17 cellular contexts compared by ENCODE assay signal in genomic region chr7:158268851-158269535, GRCh38.
DNase-seq lines count a peak whose midpoint lies in the region; ATAC-seq and TF ChIP-seq lines count a peak whose summit lies in the region.
"Had no signal": no experiment of that assay in that cellular context is flagged by ENCODE, and none has a peak within 500 bp of the region (broad histone marks: within the 10 kb centered on the region; RNA-seq: fewer than 3 reads in every experiment).

No MANE protein-coding gene starts in this region.

- H4K20me1 ChIP-seq in neural progenitor cell (ENCODE audit: low read depth), result no peaks in the 10 kb centered on the region

- H3K4me1 Mint-ChIP-seq in neural progenitor cell, result peaks cover 10% of the 10 kb centered on the region

- H3K9me3 Mint-ChIP-seq in neural progenitor cell, result peaks cover 5% of the 10 kb centered on the region

- H3K27me3 Mint-ChIP-seq in neural progenitor cell (ENCODE audit: insufficient read depth, low read depth), result peaks cover 11% of the 10 kb centered on the region

- no peak for TF ChIP-seq POLR2A in transverse colon (IDR thresholded peaks at IDR 0.05)

- no peak overlapping the region for H3K4me3 Mint-ChIP-seq in neural progenitor cell

- peak overlapping the region; percentile 55 for H3K27ac Mint-ChIP-seq in neural progenitor cell

- no peak overlapping the region for H2AFZ ChIP-seq in neural progenitor cell (replicated peaks)

- in situ Hi-C loops in transverse colon (cut with MboI; ENCODE audit: low pct_ligation_motif_present in 1 of 4, low pct_unique_long_range_greater_than_20kb in 1 of 4, low sequenced_read_pairs in 3 of 4), result no loop called here

- peaks cover 4% of the 10 kb centered on the region for H3K36me3 Mint-ChIP-seq in neural progenitor cell

- intact Hi-C loops in transverse colon (cut with DNase I; ENCODE audit: low total_unique reads), result no loop called here

- TF ChIP-seq CTCF in neural progenitor cell (IDR thresholded peaks at IDR 0.05) (no peak), transverse colon (IDR thresholded peaks at IDR 0.05) (no peak)

- no peaks in the 10 kb centered on the region for H3K4me1 ChIP-seq in neural progenitor cell
- peaks cover 0 to 34% (median 19%) of the 10 kb centered on the region in 4 donors for H3K4me1 ChIP-seq in transverse colon
- H3K4me1 ChIP-seq: HAP-1 had no signal

- no peak for TF ChIP-seq EP300 in transverse colon (IDR thresholded peaks at IDR 0.05; ENCODE audit: low read depth)

- no peaks in the 10 kb centered on the region for H3F3A ChIP-seq in neural progenitor cell (ENCODE audit: low read depth)

- no peaks in the 10 kb centered on the region for H3K9me3 ChIP-seq in neural progenitor cell (ENCODE audit: low read depth)
- no peaks in the 10 kb centered on the region for H3K9me3 ChIP-seq in transverse colon
- H3K9me3 ChIP-seq: HAP-1 had no signal

- peak; percentile 36 for DNase-seq in activated effector memory CD4-positive, alpha-beta T cell treated with anti-CD3 and anti-CD28 coated beads, Interleukin-2, amount 50 U/mL, for 16 hours
- DNase-seq in activated effector memory CD4-positive, alpha-beta T cell treated with Interleukin-2 at 50 U/mL for 16 hours, result no peak
- DNase-seq in RPMI8226, result peak; percentile 15
- DNase-seq in neural progenitor cell (ENCODE audit: low spot score), result no peak
- DNase-seq in transverse colon, result peak; percentile 75
- DNase-seq in activated CD8-positive, alpha-beta memory T cell treated with anti-CD3 and anti-CD28 coated beads for 24 hours, result no peak
- DNase-seq in HCEC 1CT, result no peak
- DNase-seq: C1 segment of cervical spinal cord, COR-L47, DMS153, Karpas-422, MM.1S, NCI-H1105, NCI-H187, NCI-H774 had no signal

- H3K79me2 ChIP-seq in neural progenitor cell (ENCODE audit: low read depth), result no peaks in the 10 kb centered on the region

- H3K4me3 ChIP-seq in neural progenitor cell (no peak overlapping the region), transverse colon (no peak overlapping the region)
- H3K4me3 ChIP-seq: HAP-1 had no signal

- H3K27me3 ChIP-seq in neural progenitor cell, result no peaks in the 10 kb centered on the region
- H3K27me3 ChIP-seq in transverse colon, result no peaks in the 10 kb centered on the region

- H3K27ac ChIP-seq in neural progenitor cell (no peak overlapping the region), transverse colon (peak overlapping the region in 3 of 4 donors; percentile 32 to 49 (median 47))

- 77% methylated on average over 26 of the region's 26 CpGs; no CpG with 5 or more reads in 1 of the 2 donors for WGBS in transverse colon (ENCODE audit: low coverage in 1 of 2), 2 donors

- H3K4me2 ChIP-seq in neural progenitor cell, result no peak overlapping the region

- no peaks in the 10 kb centered on the region for H3K36me3 ChIP-seq in neural progenitor cell
- H3K36me3 ChIP-seq in transverse colon, result no peaks in the 10 kb centered on the region
- H3K36me3 ChIP-seq: HAP-1 had no signal

- ATAC-seq in GM18868 (IDR thresholded peaks at IDR 0.05; ENCODE audit: unreplicated experiment), result no peak

- no peak overlapping the region for H3K9ac ChIP-seq in neural progenitor cell

Comparison
In these comparisons a context has a peak if more than half of its experiments do, and no peak if none do; other contexts are left out.
1. DNase-seq: peak in activated effector memory CD4-positive, alpha-beta T cell treated with anti-CD3 and anti-CD28 coated beads, Interleukin-2, amount 50 U/mL, for 16 hours (single experiment), RPMI8226 (single experiment) and transverse colon (single experiment); none in activated effector memory CD4-positive, alpha-beta T cell treated with Interleukin-2 at 50 U/mL for 16 hours (single experiment), neural progenitor cell (single experiment), activated CD8-positive, alpha-beta memory T cell treated with anti-CD3 and anti-CD28 coated beads for 24 hours (single experiment) and HCEC 1CT (single experiment).